Comparison of ENCODE assay signal across 8 cellular contexts in genomic region chr1:180188103-180188506, GRCh38. TPM values are rescaled to one million over a fixed set of nuclear protein-coding genes. Genes with fewer than 3 reads are reported as not detected.
DNase-seq lines count a peak whose midpoint lies in the region; ATAC-seq and TF ChIP-seq lines count a peak whose summit lies in the region.

No MANE protein-coding gene starts in this region.

- H3K4me1 ChIP-seq in foreskin keratinocyte, result no peaks in the 10 kb centered on the region

- TF ChIP-seq CTCF in foreskin keratinocyte (conservative IDR thresholded peaks at IDR 0.05) (peak; percentile 73), retinal pigment epithelial cell (conservative IDR thresholded peaks at IDR 0.05; ENCODE audit: low read depth, low read length) (peak; percentile 84)

- peak; percentile 18 for DNase-seq in activated CD4-positive, alpha-beta T cell treated with anti-CD3 and anti-CD28 coated beads for 48 hours
- no peak for DNase-seq in activated CD4-positive, alpha-beta T cell treated with anti-CD3 and anti-CD28 coated beads, Interleukin-2, amount 50 U/mL, for 4 hours
- DNase-seq in M059J (ENCODE audit: low read depth) (peak; percentile 64), SK-N-DZ (ENCODE audit: low spot score) (peak; percentile 65), foreskin keratinocyte (no peak), retinal pigment epithelial cell (ENCODE audit: low read depth) (no peak)

- no peaks in the 10 kb centered on the region for H3K27me3 ChIP-seq in foreskin keratinocyte

- no peak overlapping the region for H3K27ac ChIP-seq in foreskin keratinocyte

- ATAC-seq in foreskin keratinocyte (peak; percentile 81), GM21529 (IDR thresholded peaks at IDR 0.05; ENCODE audit: unreplicated experiment) (no peak), HG03565 (IDR thresholded peaks at IDR 0.05; ENCODE audit: unreplicated experiment) (no peak)

- no peak overlapping the region for H3K4me3 ChIP-seq in retinal pigment epithelial cell (ENCODE audit: low read length)

RNA-seq across cellular contexts. Expression of gene QSOX1, which starts 33.4 kb away (rescaled TPM):
- total RNA-seq in M059J (2014; rRNA removed; shearing (Covaris generic)), result 258 and 330 TPM in 2 replicates
- 26.7 and 41.3 TPM in 2 replicates for polyA plus RNA-seq in SK-N-DZ (2014; cell fraction: cytosol; rRNA removed)
- polyA plus RNA-seq in SK-N-DZ (2014; cell fraction: nucleus; rRNA removed), result 26.5 and 27.6 TPM in 2 replicates
- total RNA-seq in foreskin keratinocyte, result 92.7 and 93.7 TPM in 2 replicates
- 103 and 107 TPM in 2 replicates for polyA plus RNA-seq in foreskin keratinocyte

RNA-seq across cellular contexts. Expression of gene LHX4, which starts 42.0 kb away (rescaled TPM):
- 0.02 TPM in 1 of 2 replicates, not detected in the other for total RNA-seq in M059J (2014; rRNA removed; shearing (Covaris generic))
- 0.50 and 0.63 TPM in 2 replicates for polyA plus RNA-seq in SK-N-DZ (2014; cell fraction: cytosol; rRNA removed)
- 1.0 and 3.1 TPM in 2 replicates for polyA plus RNA-seq in SK-N-DZ (2014; cell fraction: nucleus; rRNA removed)
- total RNA-seq in foreskin keratinocyte, result not detected in 2 replicates
- not detected in 2 replicates for polyA plus RNA-seq in foreskin keratinocyte

Comparison
In these comparisons a context has a peak if more than half of its experiments do, and no peak if none do; other contexts are left out.
1. DNase-seq: peak in activated CD4-positive, alpha-beta T cell treated with anti-CD3 and anti-CD28 coated beads for 48 hours (single experiment), M059J (single experiment) and SK-N-DZ (single experiment); none in activated CD4-positive, alpha-beta T cell treated with anti-CD3 and anti-CD28 coated beads, Interleukin-2, amount 50 U/mL, for 4 hours (0 of 2), foreskin keratinocyte (0 of 2) and retinal pigment epithelial cell (single experiment).